ENCODE assay signal across 17 cellular contexts in genomic region chr20:25341716-25342680, GRCh38. TPM values are rescaled to one million over a fixed set of nuclear protein-coding genes. Genes with fewer than 3 reads are reported as not detected.
DNase-seq lines count a peak whose midpoint lies in the region; FAIRE-seq and TF ChIP-seq lines count a peak whose summit lies in the region.
"Had no signal": no experiment of that assay in that cellular context is flagged by ENCODE, and none has a peak within 500 bp of the region (broad histone marks: within the 10 kb centered on the region; RNA-seq: fewer than 3 reads in every experiment).

No MANE protein-coding gene starts in this region.

- no peak for TF ChIP-seq CTCF in HFFc6 (IDR thresholded peaks at IDR 0.05)
- no peak for TF ChIP-seq CTCF in choroid plexus epithelial cell (conservative IDR thresholded peaks at IDR 0.05; ENCODE audit: low read depth, low read length)
- no peak for TF ChIP-seq CTCF in tibial nerve (IDR thresholded peaks at IDR 0.05)

- H3K27me3 ChIP-seq in tibial nerve (no peaks in the 10 kb centered on the region), small intestine (ENCODE audit: control insufficient read depth in 2 of 2, insufficient read depth in 2 of 2, low read length in 2 of 2) (no peaks in the 10 kb centered on the region)
- H3K27me3 ChIP-seq: ovary had no signal

- H3K36me3 ChIP-seq in tibial nerve (no peaks in the 10 kb centered on the region), small intestine (ENCODE audit: control insufficient read depth in 2 of 2, insufficient read depth in 2 of 2, low read length in 2 of 2) (no peaks in the 10 kb centered on the region)
- H3K36me3 ChIP-seq: ovary had no signal

- FAIRE-seq in small intestine (lab: Jason Lieb, UNC) = no peak
- FAIRE-seq: GM12892 had no signal

- H3K4me3 ChIP-seq in choroid plexus epithelial cell (ENCODE audit: low read depth, low read length) (no peak overlapping the region), tibial nerve (no peak overlapping the region), small intestine (ENCODE audit: low read depth in 1 of 2, low read length in 2 of 2) (no peak overlapping the region)
- H3K4me3 ChIP-seq: lower lobe of right lung, ovary had no signal

- H3K36me3 Mint-ChIP-seq in HFFc6 (ENCODE audit: low read depth) = peaks cover 6% of the 10 kb centered on the region; the same call in 1 of the 2 replicates

- no peak overlapping the region for H3K27ac ChIP-seq in tibial nerve
- no peak overlapping the region for H3K27ac ChIP-seq in small intestine (ENCODE audit: low read depth in 1 of 2, low read length in 1 of 2)
- H3K27ac ChIP-seq: lower lobe of right lung, ovary had no signal

- H3K4me1 Mint-ChIP-seq in HFFc6 (ENCODE audit: low read depth) = peaks cover 54% of the 10 kb centered on the region

- H3K9me3 ChIP-seq in tibial nerve (no peaks in the 10 kb centered on the region), small intestine (ENCODE audit: control insufficient read depth, low read depth) (no peaks in the 10 kb centered on the region)
- H3K9me3 ChIP-seq: lower lobe of right lung, ovary had no signal

- no peak for TF ChIP-seq POLR2A in tibial nerve (IDR thresholded peaks at IDR 0.05)

- no peaks in the 10 kb centered on the region for H3K27me3 Mint-ChIP-seq in HFFc6 (ENCODE audit: insufficient read depth)
- H3K27me3 Mint-ChIP-seq: activated CD4-positive, alpha-beta memory T cell treated with anti-CD3 and anti-CD28 coated beads for 36 hours; stimulated activated naive CD8-positive, alpha-beta T cell treated with anti-CD3 and anti-CD28 coated beads, Interleukin-15, amount 100 ng/mL, for 72 hours; T-cell had no signal

- no peak for TF ChIP-seq EP300 in tibial nerve (IDR thresholded peaks at IDR 0.05)

- H3K4me3 Mint-ChIP-seq in HFFc6 = no peak overlapping the region
- H3K4me3 Mint-ChIP-seq: activated CD4-positive, alpha-beta memory T cell treated with anti-CD3 and anti-CD28 coated beads for 36 hours; stimulated activated naive CD8-positive, alpha-beta T cell treated with anti-CD3 and anti-CD28 coated beads, Interleukin-15, amount 100 ng/mL, for 72 hours; T-cell had no signal

- 85 to 88% methylated on average over 9 of the region's 9 CpGs for WGBS in tibial nerve, 2 donors
- 81 to 89% (median 84%) methylated on average over 9 of the region's 9 CpGs for WGBS in small intestine, 3 donors

- peak overlapping the region; percentile 49; the same call in 1 of the 2 replicates for H3K27ac Mint-ChIP-seq in HFFc6
- H3K27ac Mint-ChIP-seq: activated CD4-positive, alpha-beta memory T cell treated with anti-CD3 and anti-CD28 coated beads for 36 hours; T-cell had no signal

- H3K4me1 ChIP-seq in tibial nerve = peaks cover 0 to 22% (median 8%) of the 10 kb centered on the region in 4 donors
- peaks cover 0 to 12% of the 10 kb centered on the region in 2 donors for H3K4me1 ChIP-seq in small intestine (ENCODE audit: control insufficient read depth in 2 of 2, insufficient read depth in 1 of 2, low read depth in 1 of 2, low read length in 1 of 2)

- H3K9me3 Mint-ChIP-seq in HFFc6 = no peaks in the 10 kb centered on the region
- H3K9me3 Mint-ChIP-seq: activated CD4-positive, alpha-beta memory T cell treated with anti-CD3 and anti-CD28 coated beads for 36 hours; stimulated activated naive CD8-positive, alpha-beta T cell treated with anti-CD3 and anti-CD28 coated beads, Interleukin-15, amount 100 ng/mL, for 72 hours; T-cell had no signal

- DNase-seq in COLO668 (lab: John Stamatoyannopoulos, UW; ENCODE audit: unreplicated experiment) = peak; percentile 54
- DNase-seq in HFFc6 = peak; percentile 63
- DNase-seq in NCI-H2227 (lab: John Stamatoyannopoulos, UW; ENCODE audit: unreplicated experiment) = peak; percentile 21
- peak; percentile 34 for DNase-seq in choroid plexus epithelial cell (ENCODE audit: low read depth)
- DNase-seq in anterior cingulate cortex (lab: John Stamatoyannopoulos, UW) = no peak
- no peak for DNase-seq in tibial nerve (ENCODE audit: low spot score in 2 of 2)
- DNase-seq in small intestine = no peak
- no peak for DNase-seq in GOT3 (lab: John Stamatoyannopoulos, UW)
- DNase-seq: activated CD4-positive, alpha-beta memory T cell treated with anti-CD3 and anti-CD28 coated beads for 36 hours; activated naive CD4-positive, alpha-beta T cell treated with anti-CD3 and anti-CD28 coated beads, Interleukin-2, amount 50 U/mL, for 16 hours; lower lobe of right lung; NCI-H526 treated with DMSO at 0.1 percent for 48 hours; ovary; stimulated activated CD4-positive, alpha-beta T cell treated with anti-CD3 and anti-CD28 coated beads, Interleukin-2, amount 100 ng/mL, for 24 hours; stimulated activated naive CD8-positive, alpha-beta T cell treated with anti-CD3 and anti-CD28 coated beads, Interleukin-15, amount 100 ng/mL, for 72 hours; T-cell had no signal

RNA-seq across cellular contexts. Expression of gene ABHD12, which starts 48.6 kb away (rescaled TPM):
- 100 to 1,000 TPM in 2 of 6 experiments, 10 to 100 TPM in 4; 87.0 to 103 (median 98.9) TPM for total RNA-seq in HFFc6 (2021; fragmentation: NEBNext Ultra II Directional; extraction: Animal tissue kit (Norgen Biotek cat#: 25700))
- total RNA-seq in tibial nerve = 100 to 1,000 TPM in 2 of 4 donors, 10 to 100 TPM in 2; 67.2 to 116 (median 105) TPM
- polyA plus RNA-seq in small intestine = 10 to 100 TPM; 28.0 to 64.0 (median 45.8) TPM

Comparison
In these comparisons a context has a peak if more than half of its experiments do, and no peak if none do; other contexts are left out.
1. DNase-seq: peak in COLO668 (single experiment), HFFc6 (single experiment), NCI-H2227 (single experiment) and choroid plexus epithelial cell (single experiment); none in anterior cingulate cortex (0 of 58), tibial nerve (0 of 2), small intestine (single experiment) and GOT3 (single experiment).